In the genomic region with DNA sequence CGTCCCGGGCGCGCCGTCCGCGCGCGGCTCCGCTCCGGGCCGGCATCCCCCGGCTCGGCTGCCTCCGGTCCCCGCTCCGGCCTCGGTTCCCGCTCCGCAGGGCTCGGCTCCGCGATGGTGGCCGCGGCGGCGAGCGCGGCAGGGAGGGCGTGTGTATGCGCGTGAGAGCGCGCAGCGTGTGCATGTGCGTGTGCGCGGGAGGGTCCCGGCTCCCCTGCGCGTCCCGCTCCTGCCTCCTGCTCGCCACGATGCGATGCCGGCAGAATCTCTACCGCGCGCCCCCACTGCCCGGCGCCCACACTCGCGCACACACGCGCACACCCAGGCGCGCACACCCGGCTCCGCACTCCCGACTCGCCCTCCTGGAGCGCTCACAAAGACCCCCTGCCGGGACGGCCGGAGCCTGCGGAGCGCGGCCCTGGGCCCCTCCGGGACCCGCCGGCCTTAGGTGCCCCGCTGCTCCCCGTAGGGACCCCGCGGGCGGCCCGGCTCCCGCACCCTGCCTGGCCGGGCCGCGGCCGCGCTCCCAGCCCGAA, we compare ENCODE assay signal across 10 cellular contexts.
DNase-seq lines count a peak whose midpoint lies in the region; ATAC-seq and TF ChIP-seq lines count a peak whose summit lies in the region.
"Had no signal": no experiment of that assay in that cellular context is flagged by ENCODE, and none has a peak within 500 bp of the region (broad histone marks: within the 10 kb centered on the region; RNA-seq: fewer than 3 reads in every experiment).

No MANE protein-coding gene starts in this region.

- TF ChIP-seq CTCF in GM10248 (IDR thresholded peaks at IDR 0.05; ENCODE audit: control extremely low read depth, extremely low read depth, low read depth, missing control alignments), result no peak

- WGBS in right cardiac atrium, result under 1% methylated on average over 84 of the region's 84 CpGs

- intact Hi-C loops in right cardiac atrium (cut with DNase I), result loop anchor here in 2 of 4 donors (10.0 kb wide), 2 partner anchors 155 to 165 kb away; no protein-coding TSS in a partner anchor
- intact Hi-C loops in CD4-positive, alpha-beta memory T cell (cut with micrococcal nuclease), result no loop called here

- POLR2A ChIA-PET in CD4-positive, alpha-beta memory T cell (lab: Charles Lee; ENCODE audit: partially characterized antibody), result no interaction called here
- POLR2A ChIA-PET in GM10248 (lab: Yijun Ruan, JAX), result no interaction called here

- DNase-seq in DMS53 (lab: John Stamatoyannopoulos, UW) (peak; percentile 23), DMS53 treated with DMSO at 0.1 percent for 48 hours (lab: John Stamatoyannopoulos, UW; ENCODE audit: unreplicated experiment) (no peak), NCI-H774 (lab: John Stamatoyannopoulos, UW) (peak; percentile 27), right cardiac atrium (peak in 1 of 3 donors; percentile 28), GM10248 (ENCODE audit: extremely low spot score) (no peak)
- DNase-seq in CD4-positive, alpha-beta memory T cell, result no peak
- no peak for DNase-seq in natural killer cell treated with Interleukin-12 subunit alpha and Interleukin-12 subunit beta and Interleukin-15 and Interleukin-18, amount 100 ng/mL, for 72 hours (ENCODE audit: low spot score)
- DNase-seq: activated CD8-positive, alpha-beta memory T cell treated with anti-CD3 and anti-CD28 coated beads, Interleukin-2, amount 50 U/mL, for 4 hours; upper lobe of right lung had no signal

- no peaks in the 10 kb centered on the region for H3K36me3 Mint-ChIP-seq in CD4-positive, alpha-beta memory T cell
- H3K36me3 Mint-ChIP-seq in natural killer cell treated with Interleukin-12 subunit alpha and Interleukin-12 subunit beta and Interleukin-15 and Interleukin-18, amount 100 ng/mL, for 72 hours, result no peaks in the 10 kb centered on the region

- H3K27me3 ChIP-seq in right cardiac atrium (ENCODE audit: control insufficient read depth, insufficient read depth), result no peaks in the 10 kb centered on the region
- no peaks in the 10 kb centered on the region for H3K27me3 ChIP-seq in CD4-positive, alpha-beta memory T cell (ENCODE audit: insufficient read depth, low read length)

- H3K9me3 Mint-ChIP-seq in CD4-positive, alpha-beta memory T cell, result peaks cover 0 to 2% (median 0%) of the 10 kb centered on the region in 8 donors
- H3K9me3 Mint-ChIP-seq in natural killer cell treated with Interleukin-12 subunit alpha and Interleukin-12 subunit beta and Interleukin-15 and Interleukin-18, amount 100 ng/mL, for 72 hours, result no peaks in the 10 kb centered on the region

- no peaks in the 10 kb centered on the region for H3K9me3 ChIP-seq in right cardiac atrium (ENCODE audit: control insufficient read depth, low read length)
- no peaks in the 10 kb centered on the region for H3K9me3 ChIP-seq in CD4-positive, alpha-beta memory T cell (ENCODE audit: control insufficient read depth in 1 of 2, low read length in 2 of 2)
- H3K9me3 ChIP-seq: upper lobe of right lung had no signal

- H3K4me1 ChIP-seq in right cardiac atrium (ENCODE audit: control insufficient read depth, insufficient read depth, low read length), result no peaks in the 10 kb centered on the region
- no peaks in the 10 kb centered on the region for H3K4me1 ChIP-seq in CD4-positive, alpha-beta memory T cell (ENCODE audit: insufficient read depth, low read length)

- ATAC-seq in right cardiac atrium, result no peak
- no peak for ATAC-seq in natural killer cell treated with Interleukin-12 subunit alpha and Interleukin-12 subunit beta and Interleukin-15 and Interleukin-18, amount 100 ng/mL, for 72 hours
- ATAC-seq: upper lobe of right lung had no signal

- H3K27ac ChIP-seq in right cardiac atrium (ENCODE audit: low read length) (no peak overlapping the region), skin epidermis (no peak overlapping the region)
- H3K27ac ChIP-seq in CD4-positive, alpha-beta memory T cell (ENCODE audit: low read depth, low read length), result no peak overlapping the region
- H3K27ac ChIP-seq: upper lobe of right lung had no signal

- no peak overlapping the region for H3K4me3 Mint-ChIP-seq in CD4-positive, alpha-beta memory T cell
- H3K4me3 Mint-ChIP-seq in natural killer cell treated with Interleukin-12 subunit alpha and Interleukin-12 subunit beta and Interleukin-15 and Interleukin-18, amount 100 ng/mL, for 72 hours, result no peak overlapping the region

- no peaks in the 10 kb centered on the region for H3K36me3 ChIP-seq in CD4-positive, alpha-beta memory T cell (ENCODE audit: insufficient read depth, low read length)
- H3K36me3 ChIP-seq: upper lobe of right lung had no signal

- H3K4me3 ChIP-seq in right cardiac atrium (ENCODE audit: low read length) (peak overlapping the region; percentile 39), skin epidermis (peak overlapping the region; percentile 6 to 45 (median 14))
- no peak overlapping the region for H3K4me3 ChIP-seq in CD4-positive, alpha-beta memory T cell (ENCODE audit: low read length in 2 of 2)
- H3K4me3 ChIP-seq: upper lobe of right lung had no signal

- CTCF ChIA-PET in CD4-positive, alpha-beta memory T cell (lab: Charles Lee; ENCODE audit: partially characterized antibody), result no interaction called here
- CTCF ChIA-PET in GM10248 (lab: Yijun Ruan, JAX), result interaction anchor here (2.2 to 3.4 kb wide), 2 partner anchors 13 to 185 kb away, joined by 10 to 56 read pairs; a partner anchor contains a TSS

- no peak overlapping the region for H3K27ac Mint-ChIP-seq in CD4-positive, alpha-beta memory T cell
- no peak overlapping the region for H3K27ac Mint-ChIP-seq in natural killer cell treated with Interleukin-12 subunit alpha and Interleukin-12 subunit beta and Interleukin-15 and Interleukin-18, amount 100 ng/mL, for 72 hours

- peaks cover 21 to 50% of the 10 kb centered on the region in 2 donors for H3K27me3 Mint-ChIP-seq in CD4-positive, alpha-beta memory T cell
- peaks cover 40 to 43% of the 10 kb centered on the region in 2 donors for H3K27me3 Mint-ChIP-seq in natural killer cell treated with Interleukin-12 subunit alpha and Interleukin-12 subunit beta and Interleukin-15 and Interleukin-18, amount 100 ng/mL, for 72 hours

- H3K4me1 Mint-ChIP-seq in CD4-positive, alpha-beta memory T cell, result peaks cover 0 to 12% (median 7%) of the 10 kb centered on the region in 4 donors
- no peaks in the 10 kb centered on the region for H3K4me1 Mint-ChIP-seq in natural killer cell treated with Interleukin-12 subunit alpha and Interleukin-12 subunit beta and Interleukin-15 and Interleukin-18, amount 100 ng/mL, for 72 hours (ENCODE audit: low read depth in 2 of 2)

Comparison
In these comparisons a context has a peak if more than half of its experiments do, and no peak if none do; other contexts are left out.
1. DNase-seq: peak in DMS53 (single experiment) and NCI-H774 (single experiment); none in DMS53 treated with DMSO at 0.1 percent for 48 hours (single experiment), CD4-positive, alpha-beta memory T cell (0 of 5), natural killer cell treated with Interleukin-12 subunit alpha and Interleukin-12 subunit beta and Interleukin-15 and Interleukin-18, amount 100 ng/mL, for 72 hours (single experiment) and GM10248 (single experiment).
2. H3K4me3 ChIP-seq: peak in right cardiac atrium (single experiment) and skin epidermis (7 of 7); none in CD4-positive, alpha-beta memory T cell (0 of 2).